Comparison of ENCODE assay signal across 1 cellular context in the genomic region with DNA sequence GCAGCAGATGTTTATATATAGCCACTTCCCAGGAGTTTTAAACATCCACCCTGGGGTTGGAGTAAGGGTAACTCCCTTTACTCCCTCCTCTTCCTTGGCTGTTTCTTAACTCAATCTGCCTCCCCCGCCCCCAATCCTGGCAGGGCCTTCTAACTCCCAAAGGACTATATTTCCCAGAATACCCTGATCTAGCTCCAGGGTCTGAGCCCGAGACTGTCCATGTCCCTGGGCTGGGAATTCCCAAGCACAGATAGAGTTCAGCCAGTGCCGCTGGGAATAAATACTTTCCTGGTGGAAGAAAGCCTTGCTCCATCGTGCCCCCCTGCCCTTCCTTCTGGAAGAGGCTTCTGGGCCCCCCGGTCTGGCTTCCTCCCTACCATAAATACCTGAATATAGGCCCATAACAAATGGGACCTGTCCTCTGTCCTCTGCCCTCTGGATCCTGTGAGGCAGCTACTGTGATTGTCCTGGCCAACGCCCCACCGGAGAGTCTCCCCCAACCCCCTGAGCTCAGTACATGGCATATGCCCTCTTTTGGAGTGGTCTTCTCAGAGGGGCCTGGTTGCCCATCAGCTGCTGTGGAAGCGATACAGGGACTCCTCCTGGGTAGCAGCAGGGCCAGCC.
A peak's percentile ranks its signal among the peaks of the same experiment; 100 is the strongest.
TF ChIP-seq lines count a peak whose summit lies in the region.

No MANE protein-coding gene starts in this region.

TF ChIP-seq in HEK293, 187 proteins besides CTCF, POLR2A, EP300 and RAD21 (continued from another document):
- TF ChIP-seq GLIS1 (tag by site-specific recombination; IDR thresholded peaks at IDR 0.05) (0 out of 2 replicates have a peak, but pooled peaks have one; percentile 5), ZNF19 (tag by site-specific recombination; IDR thresholded peaks at IDR 0.05; ENCODE audit: low read depth) (no peak), ZFHX2 (tag by site-specific recombination; conservative IDR thresholded peaks at IDR 0.05) (0 out of 2 replicates have a peak, but pooled peaks have one; percentile 25), ZBTB20 (tag by site-specific recombination; IDR thresholded peaks at IDR 0.05) (peak; percentile 95), OSR2 (tag by site-specific recombination; IDR thresholded peaks at IDR 0.05) (0 out of 2 replicates have a peak, but pooled peaks have one; percentile 14), ZNF600 (tag by site-specific recombination; IDR thresholded peaks at IDR 0.05) (peak; percentile 32; the same call in 1 of the 2 replicates), REPIN1 (tag by site-specific recombination; IDR thresholded peaks at IDR 0.05; ENCODE audit: low read depth) (no peak), HOXD13 (CRISPR knock-in tag; IDR thresholded peaks at IDR 0.05; ENCODE audit: borderline replicate concordance) (no peak), EGR2 (tag by site-specific recombination; IDR thresholded peaks at IDR 0.05; ENCODE audit: low read depth) (0 out of 2 replicates have a peak, but pooled peaks have one; percentile 9), ZNF423 (tag by site-specific recombination; IDR thresholded peaks at IDR 0.05) (0 out of 2 replicates have a peak, but pooled peaks have one; percentile 12), ZNF549 (tag by site-specific recombination; IDR thresholded peaks at IDR 0.05) (no peak), GLI2 (tag by site-specific recombination; IDR thresholded peaks at IDR 0.05; ENCODE audit: borderline replicate concordance, low read depth) (no peak), MYNN (tag by site-specific recombination; IDR thresholded peaks at IDR 0.05; ENCODE audit: borderline replicate concordance) (no peak), PRDM1 (tag by site-specific recombination; IDR thresholded peaks at IDR 0.05) (no peak), GLIS2 (tag by site-specific recombination; IDR thresholded peaks at IDR 0.05) (peak; percentile 49; the same call in 1 of the 2 replicates), IKZF3 (tag by site-specific recombination; IDR thresholded peaks at IDR 0.05) (peak; percentile 93), ZNF341 (tag by site-specific recombination; IDR thresholded peaks at IDR 0.05; ENCODE audit: low read depth) (peak; percentile 97), ZNF426 (tag by site-specific recombination; IDR thresholded peaks at IDR 0.05) (no peak), ZNF747 (tag by site-specific recombination; IDR thresholded peaks at IDR 0.05) (no peak), SP2 (tag by site-specific recombination; IDR thresholded peaks at IDR 0.05) (peak; percentile 49), ZNF76 (tag by site-specific recombination; IDR thresholded peaks at IDR 0.05; ENCODE audit: borderline replicate concordance, low read depth) (peak; percentile 86), ZNF138 (tag by site-specific recombination; IDR thresholded peaks at IDR 0.05; ENCODE audit: borderline replicate concordance) (no peak), WT1 (tag by site-specific recombination; IDR thresholded peaks at IDR 0.05) (peak; percentile 97), ZEB2 (tag by site-specific recombination; IDR thresholded peaks at IDR 0.05) (no peak), ZFP37 (tag by site-specific recombination; IDR thresholded peaks at IDR 0.05) (no peak), ZNF514 (tag by site-specific recombination; IDR thresholded peaks at IDR 0.05) (no peak), ZNF624 (tag by site-specific recombination; IDR thresholded peaks at IDR 0.05) (no peak), ZBTB48 (tag by site-specific recombination; IDR thresholded peaks at IDR 0.05) (peak; percentile 51; the same call in 1 of the 2 replicates), HOXA7 (CRISPR knock-in tag; IDR thresholded peaks at IDR 0.05; ENCODE audit: borderline replicate concordance) (no peak), KLF1 (tag by site-specific recombination; IDR thresholded peaks at IDR 0.05) (peak; percentile 45; the same call in 1 of the 2 replicates), ZNF140 (tag by site-specific recombination; IDR thresholded peaks at IDR 0.05) (no peak)
- TF ChIP-seq, protein P1, sequence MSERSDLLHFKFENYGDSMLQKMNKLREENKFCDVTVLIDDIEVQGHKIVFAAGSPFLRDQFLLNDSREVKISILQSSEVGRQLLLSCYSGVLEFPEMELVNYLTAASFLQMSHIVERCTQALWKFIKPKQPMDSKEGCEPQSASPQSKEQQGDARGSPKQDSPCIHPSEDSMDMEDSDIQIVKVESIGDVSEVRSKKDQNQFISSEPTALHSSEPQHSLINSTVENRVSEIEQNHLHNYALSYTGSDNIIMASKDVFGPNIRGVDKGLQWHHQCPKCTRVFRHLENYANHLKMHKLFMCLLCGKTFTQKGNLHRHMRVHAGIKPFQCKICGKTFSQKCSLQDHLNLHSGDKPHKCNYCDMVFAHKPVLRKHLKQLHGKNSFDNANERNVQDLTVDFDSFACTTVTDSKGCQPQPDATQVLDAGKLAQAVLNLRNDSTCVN (tag by site-specific recombination; optimal IDR thresholded peaks at IDR 0.05) = peak; percentile 5
- TF ChIP-seq, protein P2, sequence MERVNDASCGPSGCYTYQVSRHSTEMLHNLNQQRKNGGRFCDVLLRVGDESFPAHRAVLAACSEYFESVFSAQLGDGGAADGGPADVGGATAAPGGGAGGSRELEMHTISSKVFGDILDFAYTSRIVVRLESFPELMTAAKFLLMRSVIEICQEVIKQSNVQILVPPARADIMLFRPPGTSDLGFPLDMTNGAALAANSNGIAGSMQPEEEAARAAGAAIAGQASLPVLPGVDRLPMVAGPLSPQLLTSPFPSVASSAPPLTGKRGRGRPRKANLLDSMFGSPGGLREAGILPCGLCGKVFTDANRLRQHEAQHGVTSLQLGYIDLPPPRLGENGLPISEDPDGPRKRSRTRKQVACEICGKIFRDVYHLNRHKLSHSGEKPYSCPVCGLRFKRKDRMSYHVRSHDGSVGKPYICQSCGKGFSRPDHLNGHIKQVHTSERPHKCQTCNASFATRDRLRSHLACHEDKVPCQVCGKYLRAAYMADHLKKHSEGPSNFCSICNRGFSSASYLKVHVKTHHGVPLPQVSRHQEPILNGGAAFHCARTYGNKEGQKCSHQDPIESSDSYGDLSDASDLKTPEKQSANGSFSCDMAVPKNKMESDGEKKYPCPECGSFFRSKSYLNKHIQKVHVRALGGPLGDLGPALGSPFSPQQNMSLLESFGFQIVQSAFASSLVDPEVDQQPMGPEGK (tag by site-specific recombination; IDR thresholded peaks at IDR 0.05) = peak; percentile 55; the same call in 1 of the 2 replicates
- TF ChIP-seq, protein P3, sequence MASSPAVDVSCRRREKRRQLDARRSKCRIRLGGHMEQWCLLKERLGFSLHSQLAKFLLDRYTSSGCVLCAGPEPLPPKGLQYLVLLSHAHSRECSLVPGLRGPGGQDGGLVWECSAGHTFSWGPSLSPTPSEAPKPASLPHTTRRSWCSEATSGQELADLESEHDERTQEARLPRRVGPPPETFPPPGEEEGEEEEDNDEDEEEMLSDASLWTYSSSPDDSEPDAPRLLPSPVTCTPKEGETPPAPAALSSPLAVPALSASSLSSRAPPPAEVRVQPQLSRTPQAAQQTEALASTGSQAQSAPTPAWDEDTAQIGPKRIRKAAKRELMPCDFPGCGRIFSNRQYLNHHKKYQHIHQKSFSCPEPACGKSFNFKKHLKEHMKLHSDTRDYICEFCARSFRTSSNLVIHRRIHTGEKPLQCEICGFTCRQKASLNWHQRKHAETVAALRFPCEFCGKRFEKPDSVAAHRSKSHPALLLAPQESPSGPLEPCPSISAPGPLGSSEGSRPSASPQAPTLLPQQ (tag by site-specific recombination; IDR thresholded peaks at IDR 0.05) = no peak
- TF ChIP-seq, protein P4, sequence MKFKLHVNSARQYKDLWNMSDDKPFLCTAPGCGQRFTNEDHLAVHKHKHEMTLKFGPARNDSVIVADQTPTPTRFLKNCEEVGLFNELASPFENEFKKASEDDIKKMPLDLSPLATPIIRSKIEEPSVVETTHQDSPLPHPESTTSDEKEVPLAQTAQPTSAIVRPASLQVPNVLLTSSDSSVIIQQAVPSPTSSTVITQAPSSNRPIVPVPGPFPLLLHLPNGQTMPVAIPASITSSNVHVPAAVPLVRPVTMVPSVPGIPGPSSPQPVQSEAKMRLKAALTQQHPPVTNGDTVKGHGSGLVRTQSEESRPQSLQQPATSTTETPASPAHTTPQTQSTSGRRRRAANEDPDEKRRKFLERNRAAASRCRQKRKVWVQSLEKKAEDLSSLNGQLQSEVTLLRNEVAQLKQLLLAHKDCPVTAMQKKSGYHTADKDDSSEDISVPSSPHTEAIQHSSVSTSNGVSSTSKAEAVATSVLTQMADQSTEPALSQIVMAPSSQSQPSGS (tag by site-specific recombination; IDR thresholded peaks at IDR 0.05; ENCODE audit: low read depth) = no peak
- TF ChIP-seq, protein P5, sequence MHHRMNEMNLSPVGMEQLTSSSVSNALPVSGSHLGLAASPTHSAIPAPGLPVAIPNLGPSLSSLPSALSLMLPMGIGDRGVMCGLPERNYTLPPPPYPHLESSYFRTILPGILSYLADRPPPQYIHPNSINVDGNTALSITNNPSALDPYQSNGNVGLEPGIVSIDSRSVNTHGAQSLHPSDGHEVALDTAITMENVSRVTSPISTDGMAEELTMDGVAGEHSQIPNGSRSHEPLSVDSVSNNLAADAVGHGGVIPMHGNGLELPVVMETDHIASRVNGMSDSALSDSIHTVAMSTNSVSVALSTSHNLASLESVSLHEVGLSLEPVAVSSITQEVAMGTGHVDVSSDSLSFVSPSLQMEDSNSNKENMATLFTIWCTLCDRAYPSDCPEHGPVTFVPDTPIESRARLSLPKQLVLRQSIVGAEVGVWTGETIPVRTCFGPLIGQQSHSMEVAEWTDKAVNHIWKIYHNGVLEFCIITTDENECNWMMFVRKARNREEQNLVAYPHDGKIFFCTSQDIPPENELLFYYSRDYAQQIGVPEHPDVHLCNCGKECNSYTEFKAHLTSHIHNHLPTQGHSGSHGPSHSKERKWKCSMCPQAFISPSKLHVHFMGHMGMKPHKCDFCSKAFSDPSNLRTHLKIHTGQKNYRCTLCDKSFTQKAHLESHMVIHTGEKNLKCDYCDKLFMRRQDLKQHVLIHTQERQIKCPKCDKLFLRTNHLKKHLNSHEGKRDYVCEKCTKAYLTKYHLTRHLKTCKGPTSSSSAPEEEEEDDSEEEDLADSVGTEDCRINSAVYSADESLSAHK (tag by site-specific recombination; IDR thresholded peaks at IDR 0.05) = peak; percentile 92
- TF ChIP-seq, protein P6, sequence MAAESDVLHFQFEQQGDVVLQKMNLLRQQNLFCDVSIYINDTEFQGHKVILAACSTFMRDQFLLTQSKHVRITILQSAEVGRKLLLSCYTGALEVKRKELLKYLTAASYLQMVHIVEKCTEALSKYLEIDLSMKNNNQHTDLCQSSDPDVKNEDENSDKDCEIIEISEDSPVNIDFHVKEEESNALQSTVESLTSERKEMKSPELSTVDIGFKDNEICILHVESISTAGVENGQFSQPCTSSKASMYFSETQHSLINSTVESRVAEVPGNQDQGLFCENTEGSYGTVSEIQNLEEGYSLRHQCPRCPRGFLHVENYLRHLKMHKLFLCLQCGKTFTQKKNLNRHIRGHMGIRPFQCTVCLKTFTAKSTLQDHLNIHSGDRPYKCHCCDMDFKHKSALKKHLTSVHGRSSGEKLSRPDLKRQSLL (tag by site-specific recombination; IDR thresholded peaks at IDR 0.05) = no peak
- TF ChIP-seq, protein P7, sequence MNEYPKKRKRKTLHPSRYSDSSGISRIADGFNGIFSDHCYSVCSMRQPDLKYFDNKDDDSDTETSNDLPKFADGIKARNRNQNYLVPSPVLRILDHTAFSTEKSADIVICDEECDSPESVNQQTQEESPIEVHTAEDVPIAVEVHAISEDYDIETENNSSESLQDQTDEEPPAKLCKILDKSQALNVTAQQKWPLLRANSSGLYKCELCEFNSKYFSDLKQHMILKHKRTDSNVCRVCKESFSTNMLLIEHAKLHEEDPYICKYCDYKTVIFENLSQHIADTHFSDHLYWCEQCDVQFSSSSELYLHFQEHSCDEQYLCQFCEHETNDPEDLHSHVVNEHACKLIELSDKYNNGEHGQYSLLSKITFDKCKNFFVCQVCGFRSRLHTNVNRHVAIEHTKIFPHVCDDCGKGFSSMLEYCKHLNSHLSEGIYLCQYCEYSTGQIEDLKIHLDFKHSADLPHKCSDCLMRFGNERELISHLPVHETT (tag by site-specific recombination; IDR thresholded peaks at IDR 0.05) = no peak
- TF ChIP-seq, protein P8, sequence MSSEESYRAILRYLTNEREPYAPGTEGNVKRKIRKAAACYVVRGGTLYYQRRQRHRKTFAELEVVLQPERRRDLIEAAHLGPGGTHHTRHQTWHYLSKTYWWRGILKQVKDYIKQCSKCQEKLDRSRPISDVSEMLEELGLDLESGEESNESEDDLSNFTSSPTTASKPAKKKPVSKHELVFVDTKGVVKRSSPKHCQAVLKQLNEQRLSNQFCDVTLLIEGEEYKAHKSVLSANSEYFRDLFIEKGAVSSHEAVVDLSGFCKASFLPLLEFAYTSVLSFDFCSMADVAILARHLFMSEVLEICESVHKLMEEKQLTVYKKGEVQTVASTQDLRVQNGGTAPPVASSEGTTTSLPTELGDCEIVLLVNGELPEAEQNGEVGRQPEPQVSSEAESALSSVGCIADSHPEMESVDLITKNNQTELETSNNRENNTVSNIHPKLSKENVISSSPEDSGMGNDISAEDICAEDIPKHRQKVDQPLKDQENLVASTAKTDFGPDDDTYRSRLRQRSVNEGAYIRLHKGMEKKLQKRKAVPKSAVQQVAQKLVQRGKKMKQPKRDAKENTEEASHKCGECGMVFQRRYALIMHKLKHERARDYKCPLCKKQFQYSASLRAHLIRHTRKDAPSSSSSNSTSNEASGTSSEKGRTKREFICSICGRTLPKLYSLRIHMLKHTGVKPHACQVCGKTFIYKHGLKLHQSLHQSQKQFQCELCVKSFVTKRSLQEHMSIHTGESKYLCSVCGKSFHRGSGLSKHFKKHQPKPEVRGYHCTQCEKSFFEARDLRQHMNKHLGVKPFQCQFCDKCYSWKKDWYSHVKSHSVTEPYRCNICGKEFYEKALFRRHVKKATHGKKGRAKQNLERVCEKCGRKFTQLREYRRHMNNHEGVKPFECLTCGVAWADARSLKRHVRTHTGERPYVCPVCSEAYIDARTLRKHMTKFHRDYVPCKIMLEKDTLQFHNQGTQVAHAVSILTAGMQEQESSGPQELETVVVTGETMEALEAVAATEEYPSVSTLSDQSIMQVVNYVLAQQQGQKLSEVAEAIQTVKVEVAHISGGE (tag by site-specific recombination; conservative IDR thresholded peaks at IDR 0.05; ENCODE audit: low read depth) = no peak
- TF ChIP-seq, protein P9, sequence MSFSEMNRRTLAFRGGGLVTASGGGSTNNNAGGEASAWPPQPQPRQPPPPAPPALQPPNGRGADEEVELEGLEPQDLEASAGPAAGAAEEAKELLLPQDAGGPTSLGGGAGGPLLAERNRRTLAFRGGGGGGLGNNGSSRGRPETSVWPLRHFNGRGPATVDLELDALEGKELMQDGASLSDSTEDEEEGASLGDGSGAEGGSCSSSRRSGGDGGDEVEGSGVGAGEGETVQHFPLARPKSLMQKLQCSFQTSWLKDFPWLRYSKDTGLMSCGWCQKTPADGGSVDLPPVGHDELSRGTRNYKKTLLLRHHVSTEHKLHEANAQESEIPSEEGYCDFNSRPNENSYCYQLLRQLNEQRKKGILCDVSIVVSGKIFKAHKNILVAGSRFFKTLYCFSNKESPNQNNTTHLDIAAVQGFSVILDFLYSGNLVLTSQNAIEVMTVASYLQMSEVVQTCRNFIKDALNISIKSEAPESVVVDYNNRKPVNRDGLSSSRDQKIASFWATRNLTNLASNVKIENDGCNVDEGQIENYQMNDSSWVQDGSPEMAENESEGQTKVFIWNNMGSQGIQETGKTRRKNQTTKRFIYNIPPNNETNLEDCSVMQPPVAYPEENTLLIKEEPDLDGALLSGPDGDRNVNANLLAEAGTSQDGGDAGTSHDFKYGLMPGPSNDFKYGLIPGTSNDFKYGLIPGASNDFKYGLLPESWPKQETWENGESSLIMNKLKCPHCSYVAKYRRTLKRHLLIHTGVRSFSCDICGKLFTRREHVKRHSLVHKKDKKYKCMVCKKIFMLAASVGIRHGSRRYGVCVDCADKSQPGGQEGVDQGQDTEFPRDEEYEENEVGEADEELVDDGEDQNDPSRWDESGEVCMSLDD (tag by site-specific recombination; IDR thresholded peaks at IDR 0.05) = no peak
